In genomic region chr6:97102152-97102790, GRCh38 we compare ENCODE assay signal across 17 cellular contexts.
"Had no signal": no experiment of that assay in that cellular context is flagged by ENCODE, and none has a peak within 500 bp of the region (broad histone marks: within the 10 kb centered on the region; RNA-seq: fewer than 3 reads in every experiment).

No MANE protein-coding gene starts in this region.

- H3K9me3 ChIP-seq: body of pancreas, prostate gland, right lobe of liver, transverse colon had no signal

- H3K4me3 Mint-ChIP-seq: activated naive CD4-positive, alpha-beta T cell treated with anti-CD3 and anti-CD28 coated beads, Interleukin-2, amount 50 U/mL, for 24 hours; activated T-cell treated with anti-CD3 and anti-CD28 coated beads, Interleukin-2, amount 50 U/mL, for 24 hours had no signal

- FAIRE-seq: TTC549 had no signal

- H3K79me2 ChIP-seq: hepatocyte had no signal

- H3K4me3 ChIP-seq: body of pancreas, hepatocyte, prostate gland, right lobe of liver, transverse colon had no signal

- H2AFZ ChIP-seq: hepatocyte had no signal

- H3K36me3 ChIP-seq: prostate gland, right lobe of liver, transverse colon had no signal

- H3K27me3 ChIP-seq: body of pancreas, hepatocyte, right lobe of liver, transverse colon had no signal

- H3K27me3 Mint-ChIP-seq: activated naive CD4-positive, alpha-beta T cell treated with anti-CD3 and anti-CD28 coated beads, Interleukin-2, amount 50 U/mL, for 24 hours; activated T-cell treated with anti-CD3 and anti-CD28 coated beads, Interleukin-2, amount 50 U/mL, for 24 hours had no signal

- H3K27ac Mint-ChIP-seq: activated naive CD4-positive, alpha-beta T cell treated with anti-CD3 and anti-CD28 coated beads, Interleukin-2, amount 50 U/mL, for 24 hours; activated T-cell treated with anti-CD3 and anti-CD28 coated beads, Interleukin-2, amount 50 U/mL, for 24 hours had no signal

- H3K9me3 Mint-ChIP-seq: activated naive CD4-positive, alpha-beta T cell treated with anti-CD3 and anti-CD28 coated beads, Interleukin-2, amount 50 U/mL, for 24 hours; activated T-cell treated with anti-CD3 and anti-CD28 coated beads, Interleukin-2, amount 50 U/mL, for 24 hours had no signal

- H3K4me2 ChIP-seq: hepatocyte had no signal

- DNase-seq: activated CD4-positive, alpha-beta T cell treated with anti-CD3 and anti-CD28 coated beads, Interleukin-2, amount 50 U/mL, for 1 hour; activated CD4-positive, CD25-positive, alpha-beta regulatory T cell; activated effector memory CD4-positive, alpha-beta T cell treated with anti-CD3 and anti-CD28 coated beads, Interleukin-2, amount 50 U/mL, for 16 hours; activated T-cell treated with anti-CD3 and anti-CD28 coated beads, Interleukin-2, amount 50 U/mL, for 24 hours; amniotic stem cell; body of pancreas; effector memory CD4-positive, alpha-beta T cell; right lobe of liver; SIG-M5; stimulated activated CD4-positive, alpha-beta T cell treated with anti-CD3 and anti-CD28 coated beads, Interleukin-1b, Interleukin-23, amount 100 ng/mL, for 48 hours; T-helper 2 cell; transverse colon had no signal

- H3K4me1 Mint-ChIP-seq: activated naive CD4-positive, alpha-beta T cell treated with anti-CD3 and anti-CD28 coated beads, Interleukin-2, amount 50 U/mL, for 24 hours had no signal

- H3K27ac ChIP-seq: body of pancreas, epithelial cell of prostate, hepatocyte, prostate gland, right lobe of liver, transverse colon had no signal

- ATAC-seq: body of pancreas had no signal

- H3K4me1 ChIP-seq: body of pancreas, prostate gland, right lobe of liver, transverse colon had no signal
